ENCODE assay signal across 1 cellular context in genomic region chr15:68218847-68219798, GRCh38.
TF ChIP-seq lines count a peak whose summit lies in the region.

No MANE protein-coding gene starts in this region.

TF ChIP-seq in Ishikawa, 13 proteins besides CTCF, POLR2A, EP300 and RAD21 (continued from another document):
- peak; percentile 86 for TF ChIP-seq USF1 (IDR thresholded peaks at IDR 0.05)
